Comparison of ENCODE assay signal across 17 cellular contexts in genomic region chr3:170383567-170383966, GRCh38. TPM values are rescaled to one million over a fixed set of nuclear protein-coding genes. Genes with fewer than 3 reads are reported as not detected.
DNase-seq lines count a peak whose midpoint lies in the region; ATAC-seq and TF ChIP-seq lines count a peak whose summit lies in the region.
"Had no signal": no experiment of that assay in that cellular context is flagged by ENCODE, and none has a peak within 500 bp of the region (broad histone marks: within the 10 kb centered on the region; RNA-seq: fewer than 3 reads in every experiment).

No MANE protein-coding gene starts in this region.

- H3K9ac ChIP-seq in HUES64 (ENCODE audit: low read depth, low read length): no peak overlapping the region

- H3K9me3 Mint-ChIP-seq in CD4-positive, alpha-beta memory T cell: peaks cover 0 to 4% (median 0%) of the 10 kb centered on the region in 8 donors

- H3K9me3 ChIP-seq in CD4-positive, alpha-beta memory T cell (ENCODE audit: control insufficient read depth in 1 of 2, low read length in 2 of 2): no peaks in the 10 kb centered on the region
- no peaks in the 10 kb centered on the region for H3K9me3 ChIP-seq in HUES64 (ENCODE audit: insufficient read depth, low read depth, low read length)
- no peaks in the 10 kb centered on the region for H3K9me3 ChIP-seq in osteoblast (ENCODE audit: low read depth, low read length)
- H3K9me3 ChIP-seq: mucosa of descending colon, thoracic aorta had no signal

- H3K79me2 ChIP-seq in osteoblast (ENCODE audit: insufficient read depth, low read length): peaks cover 50% of the 10 kb centered on the region

- intact Hi-C loops in CD4-positive, alpha-beta memory T cell (cut with micrococcal nuclease): no loop called here

- H3K27me3 Mint-ChIP-seq in CD4-positive, alpha-beta memory T cell: no peaks in the 10 kb centered on the region
- H3K27me3 Mint-ChIP-seq: activated CD4-positive, alpha-beta memory T cell treated with anti-CD3 and anti-CD28 coated beads for 36 hours; brain; progenitor cell of endocrine pancreas had no signal

- no peak overlapping the region for H3K27ac ChIP-seq in CD4-positive, alpha-beta memory T cell (ENCODE audit: low read depth, low read length)
- H3K27ac ChIP-seq in HUES64 (ENCODE audit: low read depth, low read length) (peak overlapping the region; percentile 46; the same call in 1 of the 2 replicates), osteoblast (ENCODE audit: low read depth, low read length) (peak overlapping the region; percentile 53)
- H3K27ac ChIP-seq: thoracic aorta had no signal

- H3K27me3 ChIP-seq in CD4-positive, alpha-beta memory T cell (ENCODE audit: insufficient read depth, low read length): no peaks in the 10 kb centered on the region
- H3K27me3 ChIP-seq in HUES64 (ENCODE audit: insufficient read depth, low read length) (no peaks in the 10 kb centered on the region), osteoblast (ENCODE audit: insufficient read depth, low read length) (no peaks in the 10 kb centered on the region)

- no peak overlapping the region for H2AFZ ChIP-seq in osteoblast (ENCODE audit: low read length)

- H3K4me1 ChIP-seq in CD4-positive, alpha-beta memory T cell (ENCODE audit: insufficient read depth, low read length): no peaks in the 10 kb centered on the region
- no peaks in the 10 kb centered on the region for H3K4me1 ChIP-seq in HUES64 (ENCODE audit: insufficient read depth, low read length)
- H3K4me1 ChIP-seq in osteoblast (ENCODE audit: insufficient read depth, low read length): peaks cover 11% of the 10 kb centered on the region

- 87% methylated on average over 1 of the region's 1 CpG for WGBS in HUES64

- TF ChIP-seq CTCF in choroid plexus epithelial cell (conservative IDR thresholded peaks at IDR 0.05; ENCODE audit: low read depth, low read length) (no peak), osteoblast (IDR thresholded peaks at IDR 0.05; ENCODE audit: extremely low read depth, low read depth, low read length) (no peak)

- H3K4me2 ChIP-seq in osteoblast (ENCODE audit: insufficient read depth, low read length): no peak overlapping the region

- H3K4me3 Mint-ChIP-seq in CD4-positive, alpha-beta memory T cell: no peak overlapping the region
- H3K4me3 Mint-ChIP-seq: activated CD4-positive, alpha-beta memory T cell treated with anti-CD3 and anti-CD28 coated beads for 36 hours; brain had no signal

- ATAC-seq in GM18519 (IDR thresholded peaks at IDR 0.05; ENCODE audit: low FRiP score, unreplicated experiment) (no peak), HG03039 (IDR thresholded peaks at IDR 0.05; ENCODE audit: unreplicated experiment) (no peak)
- ATAC-seq: mucosa of descending colon had no signal

- H3K36me3 ChIP-seq in CD4-positive, alpha-beta memory T cell (ENCODE audit: insufficient read depth, low read length): peaks cover 7% of the 10 kb centered on the region
- H3K36me3 ChIP-seq in HUES64 (ENCODE audit: insufficient read depth, low read length) (peaks cover 94% of the 10 kb centered on the region), osteoblast (ENCODE audit: insufficient read depth, low read length) (peaks cover 75% of the 10 kb centered on the region)

- H3K27ac Mint-ChIP-seq in CD4-positive, alpha-beta memory T cell: peak overlapping the region in 4 of 7 donors; percentile 0 to 51 (median 30)
- H3K27ac Mint-ChIP-seq: activated CD4-positive, alpha-beta memory T cell treated with anti-CD3 and anti-CD28 coated beads for 36 hours had no signal

- POLR2A ChIA-PET in CD4-positive, alpha-beta memory T cell (lab: Charles Lee; ENCODE audit: partially characterized antibody): no interaction called here

- H4K20me1 ChIP-seq in osteoblast (ENCODE audit: insufficient read depth, low read length): peaks cover 14% of the 10 kb centered on the region

- DNase-seq in CD4-positive, alpha-beta memory T cell: no peak
- DNase-seq in choroid plexus epithelial cell (ENCODE audit: low read depth) (peak; percentile 75), osteoblast (ENCODE audit: insufficient read length, low spot score, missing footprints) (peak; percentile 83), COLO668 (lab: John Stamatoyannopoulos, UW; ENCODE audit: unreplicated experiment) (no peak)
- no peak for DNase-seq in stimulated activated CD8-positive, alpha-beta memory T cell treated with anti-CD3 and anti-CD28 coated beads, Interleukin-4, amount 100 ng/mL, for 48 hours
- DNase-seq: activated CD4-positive, alpha-beta memory T cell treated with anti-CD3 and anti-CD28 coated beads for 36 hours; GF-D8; islet precursor cell; mucosa of descending colon; NCI-H1105 treated with DMSO at 0.1 percent for 48 hours; SIG-M5 had no signal

- CTCF ChIA-PET in CD4-positive, alpha-beta memory T cell (lab: Charles Lee; ENCODE audit: partially characterized antibody): interaction anchor here (1.0 to 1.3 kb wide), 2 partner anchors 15 to 28 kb away, joined by 3 to 5 read pairs; no protein-coding TSS in a partner anchor

- H3K4me3 ChIP-seq in CD4-positive, alpha-beta memory T cell (ENCODE audit: low read length in 2 of 2): no peak overlapping the region
- H3K4me3 ChIP-seq in HUES64 (ENCODE audit: low read length): no peak overlapping the region
- no peak overlapping the region for H3K4me3 ChIP-seq in choroid plexus epithelial cell (ENCODE audit: low read depth, low read length)
- H3K4me3 ChIP-seq in osteoblast (ENCODE audit: insufficient read depth, low read length): no peak overlapping the region
- H3K4me3 ChIP-seq: mucosa of descending colon, thoracic aorta had no signal

- H3K36me3 Mint-ChIP-seq in CD4-positive, alpha-beta memory T cell: peaks cover 30 to 43% of the 10 kb centered on the region in 2 donors

- H3K4me1 Mint-ChIP-seq in CD4-positive, alpha-beta memory T cell: peaks cover 0 to 12% (median 6%) of the 10 kb centered on the region in 4 donors
- H3K4me1 Mint-ChIP-seq: brain had no signal

RNA-seq across cellular contexts. Expression of gene SKIL, which starts 26.1 kb away (rescaled TPM):
- total RNA-seq in CD4-positive, alpha-beta memory T cell: 10 to 100 TPM; 59.3 to 60.4 TPM
- polyA plus RNA-seq in CD4-positive, alpha-beta memory T cell: 1 to 10 TPM; 2.5 to 4.4 TPM
- polyA plus RNA-seq in HUES64 (2013, experiment 1 of 2): 65.0 TPM
- 67.6 TPM for polyA plus RNA-seq in HUES64 (2013, experiment 2 of 2)
- total RNA-seq in osteoblast: 68.4 and 69.8 TPM in 2 replicates

RNA-seq across cellular contexts. Expression of gene CLDN11, which starts 35.1 kb away (rescaled TPM):
- under 1 TPM; 0.32 to 0.33 TPM for total RNA-seq in CD4-positive, alpha-beta memory T cell
- not detected for polyA plus RNA-seq in CD4-positive, alpha-beta memory T cell
- 14.1 TPM for polyA plus RNA-seq in HUES64 (2013, experiment 1 of 2)
- 23.8 TPM for polyA plus RNA-seq in HUES64 (2013, experiment 2 of 2)
- total RNA-seq in osteoblast: 33.9 and 50.3 TPM in 2 replicates
- total RNA-seq: activated CD4-positive, alpha-beta memory T cell treated with anti-CD3 and anti-CD28 coated beads for 36 hours had no signal

Comparison
In these comparisons a context has a peak if more than half of its experiments do, and no peak if none do; other contexts are left out.
1. DNase-seq: peak in choroid plexus epithelial cell (single experiment) and osteoblast (single experiment); none in CD4-positive, alpha-beta memory T cell (0 of 5), stimulated activated CD8-positive, alpha-beta memory T cell treated with anti-CD3 and anti-CD28 coated beads, Interleukin-4, amount 100 ng/mL, for 48 hours (single experiment) and COLO668 (single experiment).
2. RNA of gene CLDN11, which starts 35.1 kb away (total RNA-seq): 33.9 to 50.3 TPM in osteoblast; 0.32 to 0.33 TPM in CD4-positive, alpha-beta memory T cell; every median in the first group is over 10 times any median in the second.